1 cellular context compared by ENCODE assay signal in the genomic region with DNA sequence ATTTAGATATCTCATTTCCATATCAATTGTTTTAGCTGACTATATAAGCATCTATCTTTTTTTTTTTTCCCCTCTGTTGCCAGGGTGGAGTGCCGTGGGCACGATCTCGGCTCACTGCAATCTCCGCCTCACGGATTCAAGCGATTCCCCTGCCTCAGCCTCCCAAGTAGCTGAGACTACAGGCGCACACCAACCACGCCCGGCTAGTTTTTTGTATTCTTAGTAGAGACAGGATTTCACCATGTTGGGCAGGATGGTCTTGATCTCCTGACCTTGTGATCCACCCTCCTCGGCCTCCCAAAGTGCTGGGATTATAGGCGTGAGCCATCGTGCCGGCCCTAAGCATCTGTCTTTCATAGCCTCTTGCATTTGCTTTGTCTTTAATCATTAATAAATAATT.
TF ChIP-seq lines count a peak whose summit lies in the region.

No MANE protein-coding gene starts in this region.

TF ChIP-seq in WTC11, 78 proteins besides CTCF, POLR2A, EP300 and RAD21 (continued from another document):
- TF ChIP-seq PRRX2 (CRISPR knock-in tag; IDR thresholded peaks at IDR 0.05) = peak; percentile 84
- TF ChIP-seq, protein P1, sequence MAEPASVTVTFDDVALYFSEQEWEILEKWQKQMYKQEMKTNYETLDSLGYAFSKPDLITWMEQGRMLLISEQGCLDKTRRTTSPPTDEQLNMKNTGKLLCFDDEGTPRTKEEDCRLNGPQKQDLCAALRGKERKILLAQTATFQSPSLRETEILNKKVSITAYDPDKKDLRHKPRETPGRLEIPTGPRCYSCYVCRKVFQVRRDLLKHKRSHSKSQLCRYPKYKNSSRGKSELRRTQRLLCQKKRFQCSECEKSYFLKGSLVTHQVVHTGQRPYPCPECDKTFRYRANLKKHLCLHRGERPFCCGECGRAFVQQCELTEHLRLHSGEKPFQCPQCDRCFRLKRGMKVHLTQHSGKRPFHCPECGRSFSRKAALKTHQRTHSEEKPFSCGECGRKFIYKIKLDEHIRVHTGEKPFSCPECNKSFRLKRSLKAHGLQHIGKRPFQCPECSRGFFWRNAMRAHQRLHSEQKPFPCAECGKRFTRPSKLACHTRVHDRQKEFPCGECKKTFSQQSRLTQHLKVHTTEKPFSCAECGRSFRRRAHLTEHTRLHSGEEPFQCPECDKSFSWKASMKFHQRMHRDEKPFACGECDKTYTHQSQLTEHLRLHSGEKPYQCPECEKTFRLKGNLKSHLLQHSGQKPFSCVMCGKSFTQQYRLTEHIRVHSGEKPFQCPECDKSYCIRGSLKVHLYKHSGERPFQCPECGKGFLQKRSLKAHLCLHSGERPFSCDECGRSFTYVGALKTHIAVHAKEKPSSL (CRISPR knock-in tag; conservative IDR thresholded peaks at IDR 0.05) = peak; percentile 64; the same call in 1 of the 2 replicates
- TF ChIP-seq, protein P2, sequence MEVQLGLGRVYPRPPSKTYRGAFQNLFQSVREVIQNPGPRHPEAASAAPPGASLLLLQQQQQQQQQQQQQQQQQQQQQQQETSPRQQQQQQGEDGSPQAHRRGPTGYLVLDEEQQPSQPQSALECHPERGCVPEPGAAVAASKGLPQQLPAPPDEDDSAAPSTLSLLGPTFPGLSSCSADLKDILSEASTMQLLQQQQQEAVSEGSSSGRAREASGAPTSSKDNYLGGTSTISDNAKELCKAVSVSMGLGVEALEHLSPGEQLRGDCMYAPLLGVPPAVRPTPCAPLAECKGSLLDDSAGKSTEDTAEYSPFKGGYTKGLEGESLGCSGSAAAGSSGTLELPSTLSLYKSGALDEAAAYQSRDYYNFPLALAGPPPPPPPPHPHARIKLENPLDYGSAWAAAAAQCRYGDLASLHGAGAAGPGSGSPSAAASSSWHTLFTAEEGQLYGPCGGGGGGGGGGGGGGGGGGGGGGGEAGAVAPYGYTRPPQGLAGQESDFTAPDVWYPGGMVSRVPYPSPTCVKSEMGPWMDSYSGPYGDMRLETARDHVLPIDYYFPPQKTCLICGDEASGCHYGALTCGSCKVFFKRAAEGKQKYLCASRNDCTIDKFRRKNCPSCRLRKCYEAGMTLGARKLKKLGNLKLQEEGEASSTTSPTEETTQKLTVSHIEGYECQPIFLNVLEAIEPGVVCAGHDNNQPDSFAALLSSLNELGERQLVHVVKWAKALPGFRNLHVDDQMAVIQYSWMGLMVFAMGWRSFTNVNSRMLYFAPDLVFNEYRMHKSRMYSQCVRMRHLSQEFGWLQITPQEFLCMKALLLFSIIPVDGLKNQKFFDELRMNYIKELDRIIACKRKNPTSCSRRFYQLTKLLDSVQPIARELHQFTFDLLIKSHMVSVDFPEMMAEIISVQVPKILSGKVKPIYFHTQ (CRISPR knock-in tag; IDR thresholded peaks at IDR 0.05) = peak; percentile 93
- peak; percentile 78 for TF ChIP-seq ZNF416 (CRISPR knock-in tag; IDR thresholded peaks at IDR 0.05)
- TF ChIP-seq, protein P3, sequence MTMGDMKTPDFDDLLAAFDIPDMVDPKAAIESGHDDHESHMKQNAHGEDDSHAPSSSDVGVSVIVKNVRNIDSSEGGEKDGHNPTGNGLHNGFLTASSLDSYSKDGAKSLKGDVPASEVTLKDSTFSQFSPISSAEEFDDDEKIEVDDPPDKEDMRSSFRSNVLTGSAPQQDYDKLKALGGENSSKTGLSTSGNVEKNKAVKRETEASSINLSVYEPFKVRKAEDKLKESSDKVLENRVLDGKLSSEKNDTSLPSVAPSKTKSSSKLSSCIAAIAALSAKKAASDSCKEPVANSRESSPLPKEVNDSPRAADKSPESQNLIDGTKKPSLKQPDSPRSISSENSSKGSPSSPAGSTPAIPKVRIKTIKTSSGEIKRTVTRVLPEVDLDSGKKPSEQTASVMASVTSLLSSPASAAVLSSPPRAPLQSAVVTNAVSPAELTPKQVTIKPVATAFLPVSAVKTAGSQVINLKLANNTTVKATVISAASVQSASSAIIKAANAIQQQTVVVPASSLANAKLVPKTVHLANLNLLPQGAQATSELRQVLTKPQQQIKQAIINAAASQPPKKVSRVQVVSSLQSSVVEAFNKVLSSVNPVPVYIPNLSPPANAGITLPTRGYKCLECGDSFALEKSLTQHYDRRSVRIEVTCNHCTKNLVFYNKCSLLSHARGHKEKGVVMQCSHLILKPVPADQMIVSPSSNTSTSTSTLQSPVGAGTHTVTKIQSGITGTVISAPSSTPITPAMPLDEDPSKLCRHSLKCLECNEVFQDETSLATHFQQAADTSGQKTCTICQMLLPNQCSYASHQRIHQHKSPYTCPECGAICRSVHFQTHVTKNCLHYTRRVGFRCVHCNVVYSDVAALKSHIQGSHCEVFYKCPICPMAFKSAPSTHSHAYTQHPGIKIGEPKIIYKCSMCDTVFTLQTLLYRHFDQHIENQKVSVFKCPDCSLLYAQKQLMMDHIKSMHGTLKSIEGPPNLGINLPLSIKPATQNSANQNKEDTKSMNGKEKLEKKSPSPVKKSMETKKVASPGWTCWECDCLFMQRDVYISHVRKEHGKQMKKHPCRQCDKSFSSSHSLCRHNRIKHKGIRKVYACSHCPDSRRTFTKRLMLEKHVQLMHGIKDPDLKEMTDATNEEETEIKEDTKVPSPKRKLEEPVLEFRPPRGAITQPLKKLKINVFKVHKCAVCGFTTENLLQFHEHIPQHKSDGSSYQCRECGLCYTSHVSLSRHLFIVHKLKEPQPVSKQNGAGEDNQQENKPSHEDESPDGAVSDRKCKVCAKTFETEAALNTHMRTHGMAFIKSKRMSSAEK (CRISPR knock-in tag; IDR thresholded peaks at IDR 0.05; ENCODE audit: borderline replicate concordance) = 0 out of 2 replicates have a peak, but pooled peaks have one; percentile 47
TF ChIP-seq in WTC11: peak in this region for 10; not testable (repeated sequence) for 68.
